Comparison of ENCODE assay signal across 18 cellular contexts in the genomic region with DNA sequence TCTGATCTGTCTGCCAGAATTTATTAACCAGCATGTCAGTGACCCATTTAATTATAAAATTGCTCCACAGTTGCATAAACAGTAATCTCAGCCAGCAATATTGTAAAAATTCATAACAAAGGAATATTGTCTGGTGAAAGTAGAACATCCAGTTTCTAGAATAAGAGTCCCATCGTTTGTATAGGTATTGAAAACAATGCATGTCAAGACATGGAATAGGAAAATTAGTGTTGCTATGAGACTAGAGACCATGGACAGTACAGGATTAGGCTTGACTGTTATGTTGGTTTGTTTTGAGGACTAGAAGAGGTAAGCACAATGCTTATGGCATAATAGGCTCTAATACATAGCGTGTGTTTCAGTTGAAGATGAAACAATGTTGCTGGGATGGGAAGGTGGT. TPM values are rescaled to one million over a fixed set of nuclear protein-coding genes. Genes with fewer than 3 reads are reported as not detected.
DNase-seq lines count a peak whose midpoint lies in the region; ATAC-seq and TF ChIP-seq lines count a peak whose summit lies in the region.
"Had no signal": no experiment of that assay in that cellular context is flagged by ENCODE, and none has a peak within 500 bp of the region (broad histone marks: within the 10 kb centered on the region; RNA-seq: fewer than 3 reads in every experiment).

No MANE protein-coding gene starts in this region.

- ATAC-seq in GM18873 (IDR thresholded peaks at IDR 0.05; ENCODE audit: low FRiP score, unreplicated experiment) (no peak), GM21367 (IDR thresholded peaks at IDR 0.05; ENCODE audit: unreplicated experiment) (no peak)
- ATAC-seq: PC-3, SK-N-SH treated with all-trans-retinoic acid at 6 μM for 48 hours had no signal

- in situ Hi-C loops in mammary epithelial cell (cut with MboI; ENCODE audit: low sequenced_read_pairs in 2 of 2): no loop called here

- intact Hi-C loops in mammary epithelial cell (cut with micrococcal nuclease): no loop called here
- intact Hi-C loops in breast epithelium (cut with DNase I; ENCODE audit: low total_unique reads): loop anchor here (5.0 kb wide), 1 partner anchor 764 kb away; no protein-coding TSS in a partner anchor
- intact Hi-C loops in activated T-helper 2 cell treated with anti-CD3 and anti-CD28 coated beads, Interferon-gamma antibody, Interleukin-2, Interleukin-4, amounts not matched to agents 10 μg/mL and 5 μg/mL and 100 μg/mL, durations not matched to agents 14 hours and 24 hours and 36 hours (cut with micrococcal nuclease): no loop called here

- H3K27ac ChIP-seq in mammary epithelial cell (ENCODE audit: insufficient read depth, low read depth, low read length): no peak overlapping the region
- H3K27ac ChIP-seq in breast epithelium: peak overlapping the region in 1 of 2 donors; percentile 57
- H3K27ac ChIP-seq: GM23248 had no signal

- BruUV-seq in mammary epithelial cell (replicated peaks; lab: Mats Ljungman, UMichigan): no TSS peak

- no peaks in the 10 kb centered on the region for H4K20me1 ChIP-seq in mammary epithelial cell (ENCODE audit: insufficient read depth, low read length)

- H3K9me3 Mint-ChIP-seq in nephron: no peaks in the 10 kb centered on the region
- H3K9me3 Mint-ChIP-seq in activated T-helper 2 cell treated with anti-CD3 and anti-CD28 coated beads, Interferon-gamma antibody, Interleukin-2, Interleukin-4, amounts not matched to agents 10 μg/mL and 5 μg/mL and 100 μg/mL, durations not matched to agents 14 hours and 24 hours and 36 hours: no peaks in the 10 kb centered on the region

- TF ChIP-seq CTCF in mammary epithelial cell (conservative IDR thresholded peaks at IDR 0.05 in 1 of 2, IDR thresholded peaks at IDR 0.05 in 1 of 2; ENCODE audit: extremely low read depth in 1 of 2, insufficient read depth in 1 of 2, low read depth in 1 of 2, low read length in 2 of 2) (no peak), breast epithelium (IDR thresholded peaks at IDR 0.05) (no peak), nephron (IDR thresholded peaks at IDR 0.05; ENCODE audit: unreplicated experiment in 3 of 3) (no peak)

- H3K27me3 ChIP-seq in mammary epithelial cell (ENCODE audit: insufficient read depth, low read length): no peaks in the 10 kb centered on the region
- H3K27me3 ChIP-seq in breast epithelium: no peaks in the 10 kb centered on the region

- H3K9me3 ChIP-seq in mammary epithelial cell (replicated peaks; ENCODE audit: insufficient read depth, low read length): no peaks in the 10 kb centered on the region
- H3K9me3 ChIP-seq in breast epithelium: no peaks in the 10 kb centered on the region

- H3K4me3 ChIP-seq in mammary epithelial cell (replicated peaks in 1 of 3; ENCODE audit: insufficient read depth in 1 of 3, low read depth in 2 of 3, low read length in 3 of 3): no peak overlapping the region
- H3K4me3 ChIP-seq in breast epithelium: no peak overlapping the region
- H3K4me3 ChIP-seq: GM23248 had no signal

- H3K79me2 ChIP-seq in mammary epithelial cell (ENCODE audit: insufficient read depth, low read length): no peaks in the 10 kb centered on the region

- dilution Hi-C loops in mammary epithelial cell (cut with HindIII; ENCODE audit: low sequenced_read_pairs): no loop called here

- peak; percentile 74 for DNase-seq in mammary epithelial cell
- no peak for DNase-seq in breast epithelium (ENCODE audit: low spot score in 2 of 2)
- DNase-seq in NCI-H526 treated with DMSO at 0.1 percent for 48 hours (lab: John Stamatoyannopoulos, UW): peak; percentile 99
- DNase-seq in anterior cingulate cortex (lab: John Stamatoyannopoulos, UW): no peak
- DNase-seq in activated T-helper 2 cell treated with anti-CD3 and anti-CD28 coated beads, Interferon-gamma antibody, Interleukin-2, Interleukin-4, amounts not matched to agents 10 μg/mL and 5 μg/mL and 100 μg/mL, durations not matched to agents 14 hours and 24 hours and 36 hours (ENCODE audit: low spot score): no peak
- DNase-seq: 8988T, DMS 273 treated with DMSO at 0.1 percent for 48 hours, GM23248, KG1, NCI-H146, NCI-H2081, PC-3, RPMI8226, SHP77 treated with DMSO at 0.1 percent for 48 hours had no signal

- H3K36me3 ChIP-seq in mammary epithelial cell (ENCODE audit: insufficient read depth, low read length) (no peaks in the 10 kb centered on the region), breast epithelium (peaks cover 3% of the 10 kb centered on the region)

- H3K36me3 Mint-ChIP-seq in nephron (ENCODE audit: low read depth): peaks cover 42% of the 10 kb centered on the region
- peaks cover 61% of the 10 kb centered on the region for H3K36me3 Mint-ChIP-seq in activated T-helper 2 cell treated with anti-CD3 and anti-CD28 coated beads, Interferon-gamma antibody, Interleukin-2, Interleukin-4, amounts not matched to agents 10 μg/mL and 5 μg/mL and 100 μg/mL, durations not matched to agents 14 hours and 24 hours and 36 hours (ENCODE audit: low read depth)

- H3K4me3 Mint-ChIP-seq in nephron: no peak overlapping the region
- H3K4me3 Mint-ChIP-seq in activated T-helper 2 cell treated with anti-CD3 and anti-CD28 coated beads, Interferon-gamma antibody, Interleukin-2, Interleukin-4, amounts not matched to agents 10 μg/mL and 5 μg/mL and 100 μg/mL, durations not matched to agents 14 hours and 24 hours and 36 hours (ENCODE audit: low read depth): no peak overlapping the region

- no peaks in the 10 kb centered on the region for H3K27me3 Mint-ChIP-seq in nephron (ENCODE audit: low read depth)
- no peaks in the 10 kb centered on the region for H3K27me3 Mint-ChIP-seq in activated T-helper 2 cell treated with anti-CD3 and anti-CD28 coated beads, Interferon-gamma antibody, Interleukin-2, Interleukin-4, amounts not matched to agents 10 μg/mL and 5 μg/mL and 100 μg/mL, durations not matched to agents 14 hours and 24 hours and 36 hours (ENCODE audit: low read depth)

- 17% methylated on average over 2 of the region's 2 CpGs for WGBS in mammary epithelial cell (ENCODE audit: low coverage, missing lambda C conversion rate)

- H3K4me1 ChIP-seq in mammary epithelial cell (ENCODE audit: insufficient read depth, low read length): peaks cover 2% of the 10 kb centered on the region
- H3K4me1 ChIP-seq in breast epithelium: peaks cover 0 to 10% of the 10 kb centered on the region in 2 donors

- H2AFZ ChIP-seq in mammary epithelial cell (ENCODE audit: low read depth, low read length): no peak overlapping the region
- H2AFZ ChIP-seq: GM23248 had no signal

- H3K4me2 ChIP-seq in mammary epithelial cell (ENCODE audit: insufficient read depth, low read depth, low read length): no peak overlapping the region

- H3K4me1 Mint-ChIP-seq in nephron: peaks cover 26% of the 10 kb centered on the region
- H3K4me1 Mint-ChIP-seq in activated T-helper 2 cell treated with anti-CD3 and anti-CD28 coated beads, Interferon-gamma antibody, Interleukin-2, Interleukin-4, amounts not matched to agents 10 μg/mL and 5 μg/mL and 100 μg/mL, durations not matched to agents 14 hours and 24 hours and 36 hours (ENCODE audit: low read depth): peaks cover 27% of the 10 kb centered on the region

- TF ChIP-seq POLR2A in breast epithelium (IDR thresholded peaks at IDR 0.05): no peak

- H3K27ac Mint-ChIP-seq in nephron: peak overlapping the region in 2 of 3 experiments; percentile 19 to 26
- H3K27ac Mint-ChIP-seq in activated T-helper 2 cell treated with anti-CD3 and anti-CD28 coated beads, Interferon-gamma antibody, Interleukin-2, Interleukin-4, amounts not matched to agents 10 μg/mL and 5 μg/mL and 100 μg/mL, durations not matched to agents 14 hours and 24 hours and 36 hours: no peak overlapping the region

- no peak overlapping the region for H3K9ac ChIP-seq in mammary epithelial cell (ENCODE audit: insufficient read depth, low read length)
- H3K9ac ChIP-seq: GM23248 had no signal

- CTCF ChIA-PET in mammary epithelial cell (lab: Charles Lee; ENCODE audit: low non-redundant PET): interaction anchor here (0.7 to 1.2 kb wide), 2 partner anchors 11 to 14 kb away, joined by 3 to 4 read pairs; no protein-coding TSS in a partner anchor

RNA-seq across cellular contexts. Expression of a gene that starts 37.1 kb away (rescaled TPM):
- 10 to 100 TPM; 21.9 to 32.7 TPM for total RNA-seq in mammary epithelial cell
- polyA plus RNA-seq in mammary epithelial cell: 12.2 TPM
- 20.8 TPM for polyA minus RNA-seq in mammary epithelial cell
- 10 to 100 TPM; 31.0 to 56.1 (median 34.1) TPM for total RNA-seq in breast epithelium
- 29.6 and 30.4 TPM in 2 replicates for total RNA-seq in activated T-helper 2 cell treated with anti-CD3 and anti-CD28 coated beads, Interferon-gamma antibody, Interleukin-2, Interleukin-4, amounts not matched to agents 10 μg/mL and 5 μg/mL and 100 μg/mL, durations not matched to agents 14 hours and 24 hours and 36 hours

RNA-seq across cellular contexts. Expression of a gene that starts 53.6 kb away (rescaled TPM):
- 10 to 100 TPM; 22.3 to 32.4 TPM for total RNA-seq in mammary epithelial cell
- 21.4 TPM for polyA plus RNA-seq in mammary epithelial cell
- 1.4 TPM for polyA minus RNA-seq in mammary epithelial cell
- total RNA-seq in breast epithelium: 10 to 100 TPM; 14.6 to 44.9 (median 36.1) TPM
- 31.2 and 38.0 TPM in 2 replicates for total RNA-seq in activated T-helper 2 cell treated with anti-CD3 and anti-CD28 coated beads, Interferon-gamma antibody, Interleukin-2, Interleukin-4, amounts not matched to agents 10 μg/mL and 5 μg/mL and 100 μg/mL, durations not matched to agents 14 hours and 24 hours and 36 hours

Comparison
In these comparisons a context has a peak if more than half of its experiments do, and no peak if none do; other contexts are left out.
1. DNase-seq: peak in mammary epithelial cell (single experiment) and NCI-H526 treated with DMSO at 0.1 percent for 48 hours (single experiment); none in breast epithelium (0 of 2), anterior cingulate cortex (0 of 58) and activated T-helper 2 cell treated with anti-CD3 and anti-CD28 coated beads, Interferon-gamma antibody, Interleukin-2, Interleukin-4, amounts not matched to agents 10 μg/mL and 5 μg/mL and 100 μg/mL, durations not matched to agents 14 hours and 24 hours and 36 hours (single experiment).